8 cellular contexts compared by ENCODE assay signal in the genomic region with DNA sequence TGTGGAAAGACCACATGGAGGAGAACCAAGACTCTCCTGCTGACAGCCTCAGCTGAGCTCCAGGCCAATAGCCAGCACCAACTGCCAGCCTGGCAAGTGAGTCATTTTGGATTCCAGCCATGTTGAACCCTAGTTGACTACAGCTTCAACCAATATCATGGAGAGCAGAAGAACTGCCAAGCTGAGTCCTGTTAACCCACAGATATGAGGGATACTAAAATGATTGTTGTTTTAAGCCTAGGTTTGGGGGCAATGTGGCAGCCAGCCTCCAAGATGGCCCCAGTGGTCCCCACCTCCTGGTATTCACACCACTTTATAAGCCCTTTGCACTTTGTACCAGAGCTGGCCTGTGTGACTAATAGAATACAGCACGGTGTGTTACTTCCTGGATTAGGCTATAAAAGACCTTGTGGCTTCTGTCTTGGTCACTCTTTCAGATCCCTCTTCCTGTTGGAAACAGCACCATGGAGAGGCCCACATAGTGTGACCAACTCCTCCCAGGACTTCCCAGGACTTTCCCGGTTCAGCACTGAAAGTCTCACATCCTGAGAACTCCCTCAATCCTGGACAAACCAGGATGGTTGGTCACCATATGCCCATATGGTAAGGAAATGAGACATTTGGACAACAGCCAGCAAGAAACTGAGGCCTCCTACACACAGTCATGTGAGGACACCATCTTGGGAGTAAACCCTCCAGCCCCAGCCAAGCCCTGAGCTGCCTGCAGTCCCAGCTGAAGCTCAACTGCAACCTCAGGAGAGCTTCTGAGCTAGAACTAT.
DNase-seq lines count a peak whose midpoint lies in the region; TF ChIP-seq lines count a peak whose summit lies in the region.

No MANE protein-coding gene starts in this region.

- no peaks in the 10 kb centered on the region for H4K20me1 ChIP-seq in OCI-LY3 (ENCODE audit: insufficient read depth, low read length)

- H3K9me3 ChIP-seq in OCI-LY3 (ENCODE audit: insufficient read depth, low read length), result no peaks in the 10 kb centered on the region

- H3K79me2 ChIP-seq in OCI-LY3 (ENCODE audit: low read length), result no peaks in the 10 kb centered on the region

- peak overlapping the region; percentile 67; the same call in 1 of the 2 replicates for H2AFZ ChIP-seq in OCI-LY3 (ENCODE audit: low read depth, low read length)

- DNase-seq in EL (peak; percentile 80), HFF-Myc (ENCODE audit: extremely low read depth, low read depth) (peak; percentile 76), foreskin melanocyte (peak; percentile 18), AML-193 (lab: John Stamatoyannopoulos, UW) (no peak), NCI-H2227 (lab: John Stamatoyannopoulos, UW; ENCODE audit: unreplicated experiment) (no peak), NCI-H2227 treated with DMSO at 0.1 percent for 48 hours (lab: John Stamatoyannopoulos, UW) (no peak)
- DNase-seq in activated T-cell treated with anti-CD3 and anti-CD28 coated beads, Interleukin-2, amount 50 U/mL, for 1 hour, result no peak

- H3K4me2 ChIP-seq in OCI-LY3 (ENCODE audit: low read length), result no peak overlapping the region

- no peaks in the 10 kb centered on the region for H3K27me3 ChIP-seq in OCI-LY3 (ENCODE audit: low read depth, low read length)

- no peak overlapping the region for H3K27ac ChIP-seq in OCI-LY3 (ENCODE audit: low read length)

- no peak overlapping the region for H3K4me3 ChIP-seq in HFF-Myc (replicated peaks; ENCODE audit: low read depth, low read length)
- no peak overlapping the region for H3K4me3 ChIP-seq in OCI-LY3 (ENCODE audit: low read length)

- no peak overlapping the region for H3K9ac ChIP-seq in OCI-LY3 (ENCODE audit: low read length)

- peaks cover 4% of the 10 kb centered on the region; the same call in 1 of the 2 replicates for H3K4me1 ChIP-seq in OCI-LY3 (ENCODE audit: low read length)

- TF ChIP-seq CTCF in HFF-Myc (IDR thresholded peaks at IDR 0.05; ENCODE audit: low read depth, low read length, missing control alignments) (no peak), OCI-LY3 (IDR thresholded peaks at IDR 0.05; ENCODE audit: low read depth, low read length) (no peak)

- H3K36me3 ChIP-seq in OCI-LY3 (replicated peaks; ENCODE audit: low read depth, low read length), result no peaks in the 10 kb centered on the region

Comparison
In these comparisons a context has a peak if more than half of its experiments do, and no peak if none do; other contexts are left out.
1. DNase-seq: peak in EL (single experiment), HFF-Myc (single experiment) and foreskin melanocyte (single experiment); none in AML-193 (0 of 2), NCI-H2227 (single experiment), NCI-H2227 treated with DMSO at 0.1 percent for 48 hours (single experiment) and activated T-cell treated with anti-CD3 and anti-CD28 coated beads, Interleukin-2, amount 50 U/mL, for 1 hour (single experiment).